In genomic region chr20:45063107-45063506, GRCh38 we compare ENCODE assay signal across 11 cellular contexts. TPM values are rescaled to one million over a fixed set of nuclear protein-coding genes. Genes with fewer than 3 reads are reported as not detected.
DNase-seq lines count a peak whose midpoint lies in the region; TF ChIP-seq lines count a peak whose summit lies in the region.
"Not testable (repeated sequence)": the region's sequence is repeated elsewhere in the genome, so short reads cannot be mapped to it uniquely, and the experiment has no call there.
"Had no signal": no experiment of that assay in that cellular context is flagged by ENCODE, and none has a peak within 500 bp of the region (broad histone marks: within the 10 kb centered on the region; RNA-seq: fewer than 3 reads in every experiment).

No MANE protein-coding gene starts in this region.

- DNase-seq in OCI-LY7 (ENCODE audit: low spot score) = peak; percentile 33
- DNase-seq in activated CD4-positive, alpha-beta T cell treated with anti-CD3 and anti-CD28 coated beads, Interleukin-2, amount 10 ng/mL, durations not matched to agents 24 days and 14 days; activated naive CD4-positive, alpha-beta T cell treated with anti-CD3 and anti-CD28 coated beads, Interleukin-2, amount 10 ng/mL, durations not matched to agents 7 days and 5 days; immature natural killer cell; trophoblast cell: not testable (repeated sequence)

- TF ChIP-seq CTCF in DOHH2 (IDR thresholded peaks at IDR 0.05; ENCODE audit: low read depth, low read length, poor library complexity, severe bottlenecking); KMS-11 (conservative IDR thresholded peaks at IDR 0.05; ENCODE audit: low read depth, low read length); OCI-LY7 (conservative IDR thresholded peaks at IDR 0.05; ENCODE audit: low read length): not testable (repeated sequence)

- H2BK5ac ChIP-seq in trophoblast cell (ENCODE audit: low read depth, low read length, poor library complexity) = not testable (repeated sequence)

- H2AK5ac ChIP-seq in trophoblast cell (ENCODE audit: low read length) = not testable (repeated sequence)

- H3K23ac ChIP-seq in trophoblast cell (ENCODE audit: low read length) = not testable (repeated sequence)

- H3K4me3 ChIP-seq in DOHH2 (ENCODE audit: low read length) = peak overlapping the region; percentile 47
- not testable (repeated sequence) for H3K4me3 ChIP-seq in KMS-11 (IDR thresholded peaks at IDR 0.05; ENCODE audit: insufficient read depth, low read depth, low read length); OCI-LY7 (ENCODE audit: low read depth, low read length, poor library complexity, severe bottlenecking); trophoblast cell (ENCODE audit: low read depth, low read length)

- not testable (repeated sequence) for H3K9ac ChIP-seq in KMS-11; trophoblast cell (ENCODE audit: low read length)

- not testable (repeated sequence) for H2BK12ac ChIP-seq in trophoblast cell (ENCODE audit: low read length)

- WGBS in trophoblast cell (ENCODE audit: extremely low coverage, insufficient coverage, insufficient read length) = no CpG with 5 or more reads among the region's 2 CpGs

- H3K27ac Mint-ChIP-seq in activated CD4-positive, alpha-beta T cell treated with anti-CD3 and anti-CD28 coated beads, Interleukin-2, amount 10 ng/mL, durations not matched to agents 24 days and 14 days = peak overlapping the region; percentile 22
- H3K27ac Mint-ChIP-seq in activated naive CD4-positive, alpha-beta T cell treated with anti-CD3 and anti-CD28 coated beads, Interleukin-2, amount 10 ng/mL, durations not matched to agents 7 days and 5 days = peak overlapping the region; percentile 50
- peak overlapping the region in 5 of 6 donors; percentile 19 to 73 (median 46) for H3K27ac Mint-ChIP-seq in immature natural killer cell

- not testable (repeated sequence) for H4K91ac ChIP-seq in trophoblast cell (ENCODE audit: low read depth, low read length)

- intact Hi-C loops in OCI-LY7 (cut with micrococcal nuclease; ENCODE audit: unreplicated experiment); activated CD4-positive, alpha-beta T cell treated with anti-CD3 and anti-CD28 coated beads, Interleukin-2, amount 10 ng/mL, durations not matched to agents 24 days and 14 days (cut with micrococcal nuclease): not testable (repeated sequence)

- not testable (repeated sequence) for H2AFZ ChIP-seq in KMS-11 (ENCODE audit: low read depth); OCI-LY7 (ENCODE audit: low read length); trophoblast cell (ENCODE audit: insufficient read depth, low read length, poor library complexity)

- H3K36me3 ChIP-seq in DOHH2 (ENCODE audit: control insufficient read depth, low read length) = peaks cover 74% of the 10 kb centered on the region
- H3K36me3 ChIP-seq in KMS-11 (ENCODE audit: insufficient read depth); trophoblast cell (ENCODE audit: control insufficient read depth in 1 of 2, insufficient read depth in 2 of 2, low read length in 2 of 2): not testable (repeated sequence)
- H3K36me3 ChIP-seq in OCI-LY7 (ENCODE audit: insufficient read depth, low read length) = peaks cover 84% of the 10 kb centered on the region

- H3K36me3 Mint-ChIP-seq in activated CD4-positive, alpha-beta T cell treated with anti-CD3 and anti-CD28 coated beads, Interleukin-2, amount 10 ng/mL, durations not matched to agents 24 days and 14 days (ENCODE audit: low read depth) = peaks cover 49% of the 10 kb centered on the region
- peaks cover 47% of the 10 kb centered on the region for H3K36me3 Mint-ChIP-seq in activated naive CD4-positive, alpha-beta T cell treated with anti-CD3 and anti-CD28 coated beads, Interleukin-2, amount 10 ng/mL, durations not matched to agents 7 days and 5 days
- peaks cover 3 to 12% (median 6%) of the 10 kb centered on the region in 3 donors for H3K36me3 Mint-ChIP-seq in immature natural killer cell

- H3K4ac ChIP-seq in trophoblast cell (ENCODE audit: low read depth, low read length) = not testable (repeated sequence)

- H3K4me3 Mint-ChIP-seq in activated CD4-positive, alpha-beta T cell treated with anti-CD3 and anti-CD28 coated beads, Interleukin-2, amount 10 ng/mL, durations not matched to agents 24 days and 14 days; activated naive CD4-positive, alpha-beta T cell treated with anti-CD3 and anti-CD28 coated beads, Interleukin-2, amount 10 ng/mL, durations not matched to agents 7 days and 5 days: not testable (repeated sequence)
- peak overlapping the region in 2 of 5 donors; percentile 3 to 5 for H3K4me3 Mint-ChIP-seq in immature natural killer cell

- H3K4me1 ChIP-seq in DOHH2 (ENCODE audit: control insufficient read depth, low read length) (peaks cover 70% of the 10 kb centered on the region), KMS-11 (ENCODE audit: low read depth, poor library complexity, severe bottlenecking) (peaks cover 84% of the 10 kb centered on the region), trophoblast cell (ENCODE audit: control insufficient read depth in 1 of 2, insufficient read depth in 2 of 2, low read length in 2 of 2) (peaks cover 7 to 11% of the 10 kb centered on the region in 2 experiments)
- H3K4me1 ChIP-seq in OCI-LY7 (ENCODE audit: insufficient read depth, low read length, poor library complexity, severe bottlenecking) = not testable (repeated sequence)

- H3K18ac ChIP-seq in trophoblast cell (ENCODE audit: low read length) = not testable (repeated sequence)

- POLR2A ChIA-PET in OCI-LY7 (lab: Charles Lee) = interaction anchor here (1.1 kb wide), 1 partner anchor 13 kb away, joined by 6 read pairs; no protein-coding TSS in a partner anchor

- not testable (repeated sequence) for H3K9me2 ChIP-seq in DOHH2 (replicated peaks; ENCODE audit: control insufficient read depth, low read length); OCI-LY7 (ENCODE audit: insufficient read depth, low read length)

- peaks cover 38% of the 10 kb centered on the region for H3K4me1 Mint-ChIP-seq in activated CD4-positive, alpha-beta T cell treated with anti-CD3 and anti-CD28 coated beads, Interleukin-2, amount 10 ng/mL, durations not matched to agents 24 days and 14 days
- peaks cover 20% of the 10 kb centered on the region for H3K4me1 Mint-ChIP-seq in activated naive CD4-positive, alpha-beta T cell treated with anti-CD3 and anti-CD28 coated beads, Interleukin-2, amount 10 ng/mL, durations not matched to agents 7 days and 5 days
- H3K4me1 Mint-ChIP-seq in immature natural killer cell = peaks cover 71 to 86% of the 10 kb centered on the region in 2 donors

- not testable (repeated sequence) for BruUV-seq in OCI-LY7 (replicated peaks; lab: Mats Ljungman, UMichigan)

- H4K12ac ChIP-seq in trophoblast cell (ENCODE audit: low read depth, low read length) = not testable (repeated sequence)

- not testable (repeated sequence) for H3K9me3 ChIP-seq in DOHH2 (ENCODE audit: control insufficient read depth, insufficient read depth, low read length); OCI-LY7 (ENCODE audit: low read length); trophoblast cell (ENCODE audit: insufficient read depth, low read depth, low read length)

- peaks cover 11% of the 10 kb centered on the region for H3K79me1 ChIP-seq in trophoblast cell (ENCODE audit: low read length)

- not testable (repeated sequence) for H4K8ac ChIP-seq in trophoblast cell (ENCODE audit: low read depth, low read length)

- H2BK120ac ChIP-seq in trophoblast cell (ENCODE audit: insufficient read depth, low read length, poor library complexity) = peak overlapping the region; percentile 17

- H3K9me3 Mint-ChIP-seq in activated CD4-positive, alpha-beta T cell treated with anti-CD3 and anti-CD28 coated beads, Interleukin-2, amount 10 ng/mL, durations not matched to agents 24 days and 14 days; activated naive CD4-positive, alpha-beta T cell treated with anti-CD3 and anti-CD28 coated beads, Interleukin-2, amount 10 ng/mL, durations not matched to agents 7 days and 5 days; immature natural killer cell: not testable (repeated sequence)

- H3F3A ChIP-seq in DOHH2 (ENCODE audit: control insufficient read depth, insufficient read depth) = peaks cover 14% of the 10 kb centered on the region

- not testable (repeated sequence) for H3K27me3 ChIP-seq in DOHH2 (ENCODE audit: control insufficient read depth, low read length); KMS-11 (ENCODE audit: insufficient read depth, low read depth); trophoblast cell (ENCODE audit: insufficient read depth, low read length)

- peaks cover 73% of the 10 kb centered on the region for H3K79me2 ChIP-seq in DOHH2 (ENCODE audit: control insufficient read depth, low read length)
- H3K79me2 ChIP-seq in KMS-11 (ENCODE audit: insufficient read depth, low read depth) = peaks cover 46% of the 10 kb centered on the region; the same call in 1 of the 2 replicates
- peaks cover 35% of the 10 kb centered on the region; the same call in 1 of the 2 replicates for H3K79me2 ChIP-seq in OCI-LY7 (ENCODE audit: insufficient read depth, low read depth, low read length)
- H3K79me2 ChIP-seq in trophoblast cell (ENCODE audit: control insufficient read depth, insufficient read depth, low read length, poor library complexity) = not testable (repeated sequence)

- H3K27ac ChIP-seq in DOHH2 (ENCODE audit: low read depth, low read length) (peak overlapping the region; percentile 85), KMS-11 (peak overlapping the region; percentile 68)
- not testable (repeated sequence) for H3K27ac ChIP-seq in OCI-LY7 (ENCODE audit: low read depth, low read length, poor library complexity, severe bottlenecking); trophoblast cell (ENCODE audit: low read depth, low read length)

- H3K4me2 ChIP-seq in DOHH2 (ENCODE audit: low read length) (peak overlapping the region; percentile 67), KMS-11 (peak overlapping the region; percentile 91)
- not testable (repeated sequence) for H3K4me2 ChIP-seq in OCI-LY7 (ENCODE audit: low read length); trophoblast cell (ENCODE audit: low read length)

- not testable (repeated sequence) for H4K20me1 ChIP-seq in DOHH2 (ENCODE audit: control insufficient read depth, insufficient read depth, low read depth, low read length); KMS-11 (ENCODE audit: insufficient read depth); OCI-LY7 (ENCODE audit: insufficient read depth, low read length)

- not testable (repeated sequence) for H3K27me3 Mint-ChIP-seq in activated CD4-positive, alpha-beta T cell treated with anti-CD3 and anti-CD28 coated beads, Interleukin-2, amount 10 ng/mL, durations not matched to agents 24 days and 14 days; activated naive CD4-positive, alpha-beta T cell treated with anti-CD3 and anti-CD28 coated beads, Interleukin-2, amount 10 ng/mL, durations not matched to agents 7 days and 5 days; immature natural killer cell (ENCODE audit: low read depth in 3 of 3)

- CTCF ChIA-PET in OCI-LY7 (lab: Charles Lee; ENCODE audit: unreplicated experiment); activated naive CD4-positive, alpha-beta T cell treated with anti-CD3 and anti-CD28 coated beads, Interleukin-2, amount 10 ng/mL, durations not matched to agents 7 days and 5 days (lab: Charles Lee): not testable (repeated sequence)

- not testable (repeated sequence) for H3K14ac ChIP-seq in trophoblast cell (ENCODE audit: low read length)

RNA-seq across cellular contexts. Expression of gene KCNS1, which starts 37.8 kb away (rescaled TPM):
- total RNA-seq in OCI-LY7 (2014; rRNA removed; shearing (Covaris generic)) = not detected in 2 replicates
- total RNA-seq in OCI-LY7 (2022) = not detected in 2 replicates
- total RNA-seq in activated CD4-positive, alpha-beta T cell treated with anti-CD3 and anti-CD28 coated beads, Interleukin-2, amount 10 ng/mL, durations not matched to agents 24 days and 14 days = 0.30 and 0.47 TPM in 2 replicates
- polyA plus RNA-seq in immature natural killer cell = under 1 TPM in 1 of 3 donors, not detected in 2; 0.04 TPM
- 6.1 and 6.8 TPM in 2 replicates for polyA plus RNA-seq in trophoblast cell (2013)
- total RNA-seq: A673, HepG2, SJCRH30 had no signal

RNA-seq across cellular contexts. Expression of gene WFDC5, which starts 51.9 kb away (rescaled TPM):
- total RNA-seq in OCI-LY7 (2014; rRNA removed; shearing (Covaris generic)) = not detected in 2 replicates
- total RNA-seq in OCI-LY7 (2022) = not detected in 2 replicates
- not detected in 2 replicates for total RNA-seq in activated CD4-positive, alpha-beta T cell treated with anti-CD3 and anti-CD28 coated beads, Interleukin-2, amount 10 ng/mL, durations not matched to agents 24 days and 14 days
- polyA plus RNA-seq in immature natural killer cell = not detected
- not detected in 2 replicates for polyA plus RNA-seq in trophoblast cell (2013)
- total RNA-seq: A673, HepG2, RPMI7951, SJCRH30 had no signal
- polyA plus RNA-seq: HepG2 had no signal
